In genomic region chr14:63664143-63664460, GRCh38 we compare ENCODE assay signal across 35 cellular contexts. TPM values are rescaled to one million over a fixed set of nuclear protein-coding genes. Genes with fewer than 3 reads are reported as not detected.
"Had no signal": no experiment of that assay in that cellular context is flagged by ENCODE, and none has a peak within 500 bp of the region (broad histone marks: within the 10 kb centered on the region; RNA-seq: fewer than 3 reads in every experiment).

No MANE protein-coding gene starts in this region.

- H3K27ac ChIP-seq: ascending aorta, breast epithelium, RWPE1, VCaP had no signal

- H3K9me3 ChIP-seq: ascending aorta, breast epithelium had no signal

- H3K4me1 ChIP-seq: ascending aorta, breast epithelium had no signal

- H3K36me3 Mint-ChIP-seq: activated naive CD8-positive, alpha-beta T cell treated with anti-CD3 and anti-CD28 coated beads for 36 hours had no signal

- H3K27me3 ChIP-seq: ascending aorta, breast epithelium had no signal

- H3K27me3 Mint-ChIP-seq: activated B cell treated with CpG ODN at 0.5 μM for 24 hours; activated CD8-positive, alpha-beta T cell treated with anti-CD3 and anti-CD28 coated beads for 36 hours; activated naive CD8-positive, alpha-beta T cell treated with anti-CD3 and anti-CD28 coated beads for 36 hours; activated T-helper 17 cell treated with anti-CD3 and anti-CD28 coated beads, Interleukin-2, amount 50 U/mL, for 72 hours had no signal

- H3K36me3 ChIP-seq: ascending aorta, breast epithelium had no signal

- H3K9me3 Mint-ChIP-seq: activated B cell treated with CpG ODN at 0.5 μM for 24 hours; activated CD8-positive, alpha-beta T cell treated with anti-CD3 and anti-CD28 coated beads for 36 hours; activated naive CD8-positive, alpha-beta T cell treated with anti-CD3 and anti-CD28 coated beads for 36 hours; activated T-cell treated with anti-CD3 and anti-CD28 coated beads, Interleukin-2, amount 50 U/mL, for 72 hours; activated T-helper 17 cell treated with anti-CD3 and anti-CD28 coated beads, Interleukin-2, amount 50 U/mL, for 72 hours had no signal

- ATAC-seq: activated CD8-positive, alpha-beta T cell treated with anti-CD3 and anti-CD28 coated beads for 36 hours; activated T-cell treated with anti-CD3 and anti-CD28 coated beads, Interleukin-2, amount 50 U/mL, for 72 hours had no signal

- H3K27ac Mint-ChIP-seq: activated B cell treated with CpG ODN at 0.5 μM for 24 hours; activated CD8-positive, alpha-beta T cell treated with anti-CD3 and anti-CD28 coated beads for 36 hours; activated naive CD8-positive, alpha-beta T cell treated with anti-CD3 and anti-CD28 coated beads for 36 hours; activated T-cell treated with anti-CD3 and anti-CD28 coated beads, Interleukin-2, amount 50 U/mL, for 72 hours; activated T-helper 17 cell treated with anti-CD3 and anti-CD28 coated beads, Interleukin-2, amount 50 U/mL, for 72 hours had no signal

- H3K4me1 Mint-ChIP-seq: activated B cell treated with CpG ODN at 0.5 μM for 24 hours; activated naive CD8-positive, alpha-beta T cell treated with anti-CD3 and anti-CD28 coated beads for 36 hours; activated T-helper 17 cell treated with anti-CD3 and anti-CD28 coated beads, Interleukin-2, amount 50 U/mL, for 72 hours had no signal

- H3K4me3 Mint-ChIP-seq: activated B cell treated with CpG ODN at 0.5 μM for 24 hours; activated CD8-positive, alpha-beta T cell treated with anti-CD3 and anti-CD28 coated beads for 36 hours; activated naive CD8-positive, alpha-beta T cell treated with anti-CD3 and anti-CD28 coated beads for 36 hours; activated T-cell treated with anti-CD3 and anti-CD28 coated beads, Interleukin-2, amount 50 U/mL, for 72 hours; activated T-helper 17 cell treated with anti-CD3 and anti-CD28 coated beads, Interleukin-2, amount 50 U/mL, for 72 hours had no signal

- DNase-seq: activated B cell treated with CpG ODN at 0.5 μM for 24 hours; activated CD4-positive, alpha-beta T cell treated with anti-CD3 and anti-CD28 coated beads for 4 hours; activated CD4-positive, alpha-beta T cell treated with anti-CD3 and anti-CD28 coated beads, Interleukin-2, amount 50 U/mL, for 4 hours; activated CD4-positive, CD25-positive, alpha-beta regulatory T cell treated with anti-CD3 and anti-CD28 coated beads, Interleukin-2, amount 50 U/mL, for 72 hours; activated CD8-positive, alpha-beta T cell treated with anti-CD3 and anti-CD28 coated beads for 36 hours; activated effector memory CD4-positive, alpha-beta T cell treated with anti-CD3 and anti-CD28 coated beads, Interleukin-2, amount 50 U/mL, for 16 hours; activated naive CD4-positive, alpha-beta T cell; activated naive CD4-positive, alpha-beta T cell treated with anti-CD3 and anti-CD28 coated beads, Interleukin-2, amount 50 U/mL, for 16 hours; activated naive CD8-positive, alpha-beta T cell treated with anti-CD3 and anti-CD28 coated beads for 36 hours; activated T-cell treated with anti-CD3 and anti-CD28 coated beads, Interleukin-2, amount 50 U/mL, for 1 hour; activated T-cell treated with anti-CD3 and anti-CD28 coated beads, Interleukin-2, amount 50 U/mL, for 72 hours; amniotic stem cell; caudate nucleus; cerebellar nuclear complex; NCI-H1048; NCI-H1105 treated with DMSO at 0.1 percent for 48 hours; NCI-H1436; NCI-H1694; NCI-H1930; NCI-H2081 treated with DMSO at 0.1 percent for 48 hours; NCI-H226; NCI-H446 treated with DMSO at 0.1 percent for 48 hours; NCI-H524; NCI-H69; NCI-H82; Right ventricle myocardium superior; SW 1271; T-helper 1 cell; T-helper 2 cell; T-helper 9 cell had no signal

- H3K4me3 ChIP-seq: ascending aorta, breast epithelium had no signal

RNA-seq across cellular contexts. Expression of gene WDR89, which starts 22.4 kb away (rescaled TPM):
- total RNA-seq: ascending aorta had no signal
